Comparison of ENCODE assay signal across 13 cellular contexts in the genomic region with DNA sequence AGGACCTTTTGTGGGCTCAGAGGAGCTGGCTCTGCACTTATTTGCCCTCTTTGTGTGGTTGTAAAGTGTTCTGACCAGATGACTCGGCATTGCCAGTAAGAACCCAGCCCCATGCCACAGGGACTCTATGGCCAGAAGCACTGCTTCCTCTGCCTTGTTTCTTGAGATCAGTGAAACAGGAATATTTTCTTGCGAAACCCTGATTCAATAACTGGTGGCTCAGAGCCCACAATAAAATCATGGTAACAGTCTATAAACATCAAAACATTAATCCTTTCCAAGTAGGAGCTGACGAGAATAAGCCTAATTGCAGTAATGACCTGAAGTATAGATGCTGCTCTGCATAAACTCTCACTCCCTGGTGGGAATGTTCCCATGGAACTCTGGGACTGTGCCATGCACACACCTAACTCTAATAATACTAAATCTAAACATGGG.
DNase-seq lines count a peak whose midpoint lies in the region; ATAC-seq, FAIRE-seq and TF ChIP-seq lines count a peak whose summit lies in the region.
"Had no signal": no experiment of that assay in that cellular context is flagged by ENCODE, and none has a peak within 500 bp of the region (broad histone marks: within the 10 kb centered on the region; RNA-seq: fewer than 3 reads in every experiment).

No MANE protein-coding gene starts in this region.

- ATAC-seq in HCT116: peak; percentile 70
- ATAC-seq in GM19467 (IDR thresholded peaks at IDR 0.05; ENCODE audit: unreplicated experiment): no peak
- ATAC-seq in HG03159 (IDR thresholded peaks at IDR 0.05; ENCODE audit: unreplicated experiment): no peak
- ATAC-seq: naive thymus-derived CD8-positive, alpha-beta T cell had no signal

- RAD21 ChIA-PET in HCT116 (lab: Charles Lee; ENCODE audit: low non-redundant PET in 1 of 2, low total read pairs in 2 of 2, uncharacterized antibody in 2 of 2, unreplicated experiment in 2 of 2): interaction anchor here in 1 of 2 experiments (0.8 kb wide), 1 partner anchor 463 kb away, joined by 6 read pairs; no protein-coding TSS in a partner anchor

- no peaks in the 10 kb centered on the region for H3K79me2 ChIP-seq in HCT116 (ENCODE audit: insufficient read depth, low read length)

- no peaks in the 10 kb centered on the region for H3K27me3 ChIP-seq in HCT116 (ENCODE audit: insufficient read depth, low read length)
- H3K27me3 ChIP-seq: gastrocnemius medialis had no signal

- POLR2A ChIA-PET in HCT116 (lab: Charles Lee): no interaction called here

- no peak overlapping the region for H3K4me3 ChIP-seq in HCT116 (replicated peaks in 1 of 2; ENCODE audit: low read depth in 1 of 2, low read length in 2 of 2)
- no peak overlapping the region for H3K4me3 ChIP-seq in skeletal muscle cell (ENCODE audit: low read depth, low read length)
- H3K4me3 ChIP-seq: gastrocnemius medialis had no signal

- BruUV-seq in HCT116 (replicated peaks; lab: Mats Ljungman, UMichigan): no TSS peak

- H3K4me1 ChIP-seq in HCT116 (ENCODE audit: control insufficient read depth in 1 of 2, insufficient read depth in 2 of 2, low read length in 2 of 2): peaks cover 0 to 19% of the 10 kb centered on the region in 2 experiments

- H2AFZ ChIP-seq in HCT116 (ENCODE audit: low read depth, low read length, poor library complexity, severe bottlenecking): peak overlapping the region; percentile 90

- no peaks in the 10 kb centered on the region for H3K9me2 ChIP-seq in HCT116 (ENCODE audit: insufficient read depth)

- no peak for TF ChIP-seq RAD21 in HCT116 (IDR thresholded peaks at IDR 0.05; ENCODE audit: low read depth)

- TF ChIP-seq CTCF in HCT116 (IDR thresholded peaks at IDR 0.05 in 2 of 3, conservative IDR thresholded peaks at IDR 0.05 in 1 of 3; ENCODE audit: borderline replicate concordance in 1 of 3, insufficient read depth in 1 of 3, low read depth in 2 of 3, low read length in 2 of 3) (no peak), VCaP (conservative IDR thresholded peaks at IDR 0.05) (no peak)

- no peaks in the 10 kb centered on the region for H3K9me3 ChIP-seq in HCT116 (ENCODE audit: control insufficient read depth in 1 of 2, insufficient read depth in 1 of 2, low read depth in 1 of 2, low read length in 2 of 2)
- H3K9me3 ChIP-seq: gastrocnemius medialis had no signal

- intact Hi-C loops in HCT116 (cut with micrococcal nuclease): no loop called here

- TF ChIP-seq POLR2A in HCT116 (IDR thresholded peaks at IDR 0.05; ENCODE audit: borderline replicate concordance, extremely low read depth, insufficient read depth, insufficient read length): no peak

- CTCF ChIA-PET in HCT116 (lab: Charles Lee): no interaction called here

- H3K4me2 ChIP-seq in HCT116 (ENCODE audit: low read length): peak overlapping the region; percentile 47

- H3K27ac ChIP-seq in HCT116 (ENCODE audit: low read depth, low read length): peak overlapping the region; percentile 59
- peak overlapping the region; percentile 83; the same call in 1 of the 2 replicates for H3K27ac ChIP-seq in VCaP
- H3K27ac ChIP-seq: gastrocnemius medialis had no signal

- no peaks in the 10 kb centered on the region for H4K20me1 ChIP-seq in HCT116 (ENCODE audit: insufficient read depth)

- no peak overlapping the region for H3K9ac ChIP-seq in HCT116 (ENCODE audit: low read length)

- DNase-seq in HCT116 (ENCODE audit: low read depth, low spot score) (no peak), foreskin melanocyte (peak; percentile 37), skeletal muscle cell (ENCODE audit: low read depth) (peak; percentile 26), HTR-8/SVneo (ENCODE audit: insufficient read length, low spot score) (no peak)
- DNase-seq in stimulated activated CD4-positive, alpha-beta T cell treated with anti-CD3 and anti-CD28 coated beads, Interleukin-4, amount 100 ng/mL, for 4 hours: no peak
- DNase-seq: activated naive CD4-positive, alpha-beta T cell treated with anti-CD3 and anti-CD28 coated beads for 36 hours; gastrocnemius medialis; naive thymus-derived CD8-positive, alpha-beta T cell; NCI-H345 had no signal

- H3K36me3 ChIP-seq in HCT116 (ENCODE audit: control insufficient read depth in 1 of 2, insufficient read depth in 2 of 2, low read length in 2 of 2): no peaks in the 10 kb centered on the region
- H3K36me3 ChIP-seq: gastrocnemius medialis had no signal

- FAIRE-seq in HTR-8/SVneo (lab: Jason Lieb, UNC): no peak
- FAIRE-seq: TTC549 had no signal

TF ChIP-seq in HCT116, 20 proteins besides CTCF, POLR2A, EP300 and RAD21:
- TF ChIP-seq SP1 (IDR thresholded peaks at IDR 0.05; ENCODE audit: low read depth): peak; percentile 43; the same call in 1 of the 2 replicates
- TF ChIP-seq ZFX (IDR thresholded peaks at IDR 0.05): no peak
- TF ChIP-seq ELF1 (IDR thresholded peaks at IDR 0.05; ENCODE audit: borderline replicate concordance, low read depth): no peak
- no peak for TF ChIP-seq EZH2 (IDR thresholded peaks at IDR 0.05)
- TF ChIP-seq, protein P1, sequence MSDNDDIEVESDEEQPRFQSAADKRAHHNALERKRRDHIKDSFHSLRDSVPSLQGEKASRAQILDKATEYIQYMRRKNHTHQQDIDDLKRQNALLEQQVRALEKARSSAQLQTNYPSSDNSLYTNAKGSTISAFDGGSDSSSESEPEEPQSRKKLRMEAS (IDR thresholded peaks at IDR 0.05): no peak
- peak; percentile 31; the same call in 1 of the 2 replicates for TF ChIP-seq FOSL1 (IDR thresholded peaks at IDR 0.05; ENCODE audit: low read depth)
- peak; percentile 66 for TF ChIP-seq CEBPB (IDR thresholded peaks at IDR 0.05; ENCODE audit: low read depth)
- no peak for TF ChIP-seq YY1 (IDR thresholded peaks at IDR 0.05; ENCODE audit: extremely low read depth, insufficient replicate concordance, low read depth, low read length)
- TF ChIP-seq JUND (IDR thresholded peaks at IDR 0.05): peak; percentile 42
- no peak for TF ChIP-seq CBX3 (IDR thresholded peaks at IDR 0.05; ENCODE audit: low read depth)
- TF ChIP-seq, protein P2, sequence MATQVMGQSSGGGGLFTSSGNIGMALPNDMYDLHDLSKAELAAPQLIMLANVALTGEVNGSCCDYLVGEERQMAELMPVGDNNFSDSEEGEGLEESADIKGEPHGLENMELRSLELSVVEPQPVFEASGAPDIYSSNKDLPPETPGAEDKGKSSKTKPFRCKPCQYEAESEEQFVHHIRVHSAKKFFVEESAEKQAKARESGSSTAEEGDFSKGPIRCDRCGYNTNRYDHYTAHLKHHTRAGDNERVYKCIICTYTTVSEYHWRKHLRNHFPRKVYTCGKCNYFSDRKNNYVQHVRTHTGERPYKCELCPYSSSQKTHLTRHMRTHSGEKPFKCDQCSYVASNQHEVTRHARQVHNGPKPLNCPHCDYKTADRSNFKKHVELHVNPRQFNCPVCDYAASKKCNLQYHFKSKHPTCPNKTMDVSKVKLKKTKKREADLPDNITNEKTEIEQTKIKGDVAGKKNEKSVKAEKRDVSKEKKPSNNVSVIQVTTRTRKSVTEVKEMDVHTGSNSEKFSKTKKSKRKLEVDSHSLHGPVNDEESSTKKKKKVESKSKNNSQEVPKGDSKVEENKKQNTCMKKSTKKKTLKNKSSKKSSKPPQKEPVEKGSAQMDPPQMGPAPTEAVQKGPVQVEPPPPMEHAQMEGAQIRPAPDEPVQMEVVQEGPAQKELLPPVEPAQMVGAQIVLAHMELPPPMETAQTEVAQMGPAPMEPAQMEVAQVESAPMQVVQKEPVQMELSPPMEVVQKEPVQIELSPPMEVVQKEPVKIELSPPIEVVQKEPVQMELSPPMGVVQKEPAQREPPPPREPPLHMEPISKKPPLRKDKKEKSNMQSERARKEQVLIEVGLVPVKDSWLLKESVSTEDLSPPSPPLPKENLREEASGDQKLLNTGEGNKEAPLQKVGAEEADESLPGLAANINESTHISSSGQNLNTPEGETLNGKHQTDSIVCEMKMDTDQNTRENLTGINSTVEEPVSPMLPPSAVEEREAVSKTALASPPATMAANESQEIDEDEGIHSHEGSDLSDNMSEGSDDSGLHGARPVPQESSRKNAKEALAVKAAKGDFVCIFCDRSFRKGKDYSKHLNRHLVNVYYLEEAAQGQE (IDR thresholded peaks at IDR 0.05; ENCODE audit: low read depth): no peak
- no peak for TF ChIP-seq SRF (IDR thresholded peaks at IDR 0.05; ENCODE audit: low read depth)

Comparison
In these comparisons a context has a peak if more than half of its experiments do, and no peak if none do; other contexts are left out.
1. DNase-seq: peak in foreskin melanocyte (single experiment) and skeletal muscle cell (single experiment); none in HCT116 (single experiment), stimulated activated CD4-positive, alpha-beta T cell treated with anti-CD3 and anti-CD28 coated beads, Interleukin-4, amount 100 ng/mL, for 4 hours (0 of 2) and HTR-8/SVneo (single experiment).